10 cellular contexts compared by ENCODE assay signal in the genomic region with DNA sequence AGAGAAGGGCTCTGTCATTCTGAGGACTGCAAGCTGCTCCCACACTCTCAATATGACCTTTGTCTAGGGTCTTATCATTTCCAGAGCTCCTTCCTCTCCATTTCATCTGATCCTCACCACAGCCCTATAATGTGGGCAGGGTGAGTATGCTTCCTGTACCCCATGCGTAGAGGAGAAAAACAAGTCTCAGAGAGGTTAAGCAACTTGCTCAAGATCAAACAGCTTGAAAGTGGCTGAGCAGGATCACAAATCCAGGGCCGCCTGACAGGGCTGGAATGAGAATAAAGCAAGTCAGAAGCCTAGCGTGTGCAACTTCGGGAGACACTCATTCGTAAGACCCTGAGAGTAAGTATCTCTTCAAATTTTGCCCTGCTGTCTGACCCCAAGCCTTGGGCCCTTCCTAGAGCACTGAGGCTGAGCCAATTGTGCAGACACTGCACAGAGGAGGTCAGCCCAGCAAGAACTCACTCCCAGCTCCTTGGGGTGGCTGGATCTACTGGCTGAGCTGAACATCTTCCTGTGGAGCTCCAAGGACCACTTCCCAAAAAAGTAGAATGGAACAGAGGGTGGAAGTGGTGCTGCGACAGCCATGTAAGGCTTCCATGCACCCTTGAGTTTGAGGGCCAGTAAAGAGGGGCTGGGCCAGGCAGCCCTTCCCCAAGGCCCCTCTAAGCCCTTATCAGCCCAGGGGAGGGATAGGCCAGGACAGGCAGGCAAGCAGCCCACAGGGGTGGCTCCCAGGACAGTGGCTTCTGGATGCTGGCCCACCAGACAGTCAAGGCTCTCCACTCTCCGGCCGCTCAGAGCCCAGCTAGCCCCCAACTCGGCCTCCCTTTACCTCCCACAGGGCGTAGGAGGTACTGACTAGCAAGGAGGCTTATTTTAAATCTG. TPM values are rescaled to one million over a fixed set of nuclear protein-coding genes. Genes with fewer than 3 reads are reported as not detected.
A peak's percentile ranks its signal among the peaks of the same experiment; 100 is the strongest.
DNase-seq lines count a peak whose midpoint lies in the region; ATAC-seq and TF ChIP-seq lines count a peak whose summit lies in the region.
"Had no signal": no experiment of that assay in that cellular context is flagged by ENCODE, and none has a peak within 500 bp of the region (broad histone marks: within the 10 kb centered on the region; RNA-seq: fewer than 3 reads in every experiment).

No MANE protein-coding gene starts in this region.

- intact Hi-C loops in lower lobe of right lung (cut with DNase I), result no loop called here

- H3K9me3 ChIP-seq in lower lobe of right lung, result no peaks in the 10 kb centered on the region
- H3K9me3 ChIP-seq in tibial nerve, result no peaks in the 10 kb centered on the region

- TF ChIP-seq CTCF in lower lobe of right lung (IDR thresholded peaks at IDR 0.05) (no peak), tibial nerve (IDR thresholded peaks at IDR 0.05) (no peak)

- peak; percentile 68 to 73 for ATAC-seq in activated CD4-positive, CD25-positive, alpha-beta regulatory T cell treated with anti-CD3 and anti-CD28 coated beads, Interleukin-2, amount 50 U/mL, for 24 hours
- no peak for ATAC-seq in lower lobe of right lung
- ATAC-seq: esophagus mucosa had no signal

- no peak for TF ChIP-seq EP300 in tibial nerve (IDR thresholded peaks at IDR 0.05)

- H3K4me1 ChIP-seq in lower lobe of right lung (peaks cover 83% of the 10 kb centered on the region), tibial nerve (peaks cover 0 to 71% (median 44%) of the 10 kb centered on the region in 4 donors)

- no peak for DNase-seq in activated CD4-positive, CD25-positive, alpha-beta regulatory T cell (lab: John Stamatoyannopoulos, UW)
- peak; percentile 78 for DNase-seq in activated effector memory CD4-positive, alpha-beta T cell treated with anti-CD3 and anti-CD28 coated beads, Interleukin-2, amount 50 U/mL, for 16 hours
- DNase-seq in lower lobe of right lung (no peak), tibial nerve (ENCODE audit: low spot score in 2 of 2) (no peak), HT-29 (ENCODE audit: low spot score) (no peak), 8988T (no peak), cerebellar cortex (ENCODE audit: low spot score) (no peak)

- no peak overlapping the region for H3K4me3 ChIP-seq in lower lobe of right lung
- H3K4me3 ChIP-seq in tibial nerve, result no peak overlapping the region

- H3K36me3 ChIP-seq in lower lobe of right lung (peaks cover 10% of the 10 kb centered on the region), tibial nerve (peaks cover 0 to 11% (median 0%) of the 10 kb centered on the region in 3 donors)

- WGBS in tibial nerve, 2 donors, result 73 to 90% methylated on average over 10 of the region's 10 CpGs

- H3K27ac ChIP-seq in lower lobe of right lung, result peak overlapping the region; percentile 54
- peak overlapping the region in 3 of 4 donors; percentile 46 to 77 (median 68) for H3K27ac ChIP-seq in tibial nerve
- H3K27ac ChIP-seq: 22Rv1 had no signal

- no peak for TF ChIP-seq POLR2A in tibial nerve (IDR thresholded peaks at IDR 0.05)

- H3K27me3 ChIP-seq in lower lobe of right lung (ENCODE audit: low read depth) (no peaks in the 10 kb centered on the region), tibial nerve (no peaks in the 10 kb centered on the region)

RNA-seq across cellular contexts. Expression of gene ZFP36L1, which starts 10.5 kb away (rescaled TPM):
- 199 TPM for total RNA-seq in lower lobe of right lung
- total RNA-seq in tibial nerve, result 1,000 to 10,000 TPM in 1 of 4 donors, 100 to 1,000 TPM in 3; 298 to 1,137 (median 494) TPM
- total RNA-seq in HT-29 (2014; rRNA removed; shearing (Covaris generic)), result 83.8 and 88.6 TPM in 2 replicates

Comparison
In these comparisons a context has a peak if more than half of its experiments do, and no peak if none do; other contexts are left out.
1. ATAC-seq: peak in activated CD4-positive, CD25-positive, alpha-beta regulatory T cell treated with anti-CD3 and anti-CD28 coated beads, Interleukin-2, amount 50 U/mL, for 24 hours (2 of 2); none in lower lobe of right lung (0 of 2).